ENCODE assay signal across 8 cellular contexts in the genomic region with DNA sequence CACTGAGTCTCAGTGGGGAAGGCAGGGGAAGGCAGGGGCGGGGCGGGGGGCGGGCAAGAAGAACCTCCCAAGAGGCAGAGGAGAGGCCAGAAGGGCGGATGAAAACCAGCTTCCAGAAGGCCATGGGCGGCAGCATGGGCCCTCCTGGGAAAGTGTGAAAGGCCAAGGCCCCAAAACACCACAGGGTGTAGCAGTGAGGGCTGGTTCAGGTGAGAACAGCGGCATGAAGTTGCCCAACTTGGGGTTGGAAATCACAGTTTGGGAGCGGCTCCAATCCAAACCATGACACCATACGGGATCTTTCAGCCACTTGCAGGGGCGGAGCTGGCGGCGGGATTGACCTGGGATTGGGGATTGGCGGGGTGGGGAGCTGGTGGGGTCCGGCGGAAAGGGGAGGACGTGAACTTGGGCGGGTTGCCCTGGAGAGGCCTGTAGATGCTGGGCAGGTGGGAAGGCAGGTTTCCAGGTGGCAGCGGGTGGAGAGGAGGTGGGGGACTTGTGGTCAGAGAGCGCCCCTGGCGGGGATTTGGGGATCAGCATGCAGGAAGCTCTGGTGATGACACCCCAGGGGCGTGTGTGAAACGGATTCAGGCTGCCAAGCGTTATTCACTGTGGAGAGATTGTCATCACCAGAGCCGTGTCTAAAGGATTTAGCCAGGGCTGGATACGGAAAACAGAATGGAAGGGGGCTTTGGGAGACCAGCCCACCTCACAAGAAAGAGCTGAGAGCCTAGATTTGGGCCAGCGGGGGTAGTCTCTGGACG.
DNase-seq lines count a peak whose midpoint lies in the region; ATAC-seq and TF ChIP-seq lines count a peak whose summit lies in the region.

No MANE protein-coding gene starts in this region.

- no peaks in the 10 kb centered on the region for H3K9me3 ChIP-seq in mucosa of descending colon

- no peaks in the 10 kb centered on the region for H3K36me3 ChIP-seq in mucosa of descending colon (ENCODE audit: low read depth)

- H3K4me3 ChIP-seq in epithelial cell of esophagus (ENCODE audit: low read length) (no peak overlapping the region), mucosa of descending colon (no peak overlapping the region)

- intact Hi-C loops in mucosa of descending colon (cut with DNase I, micrococcal nuclease): no loop called here

- ATAC-seq in mucosa of descending colon: peak; percentile 80

- H3K4me1 ChIP-seq in mucosa of descending colon (ENCODE audit: low read depth): peaks cover 13% of the 10 kb centered on the region

- TF ChIP-seq CTCF in GM12873 (IDR thresholded peaks at IDR 0.05; ENCODE audit: insufficient read depth, low read depth, low read length, missing control alignments): peak; percentile 93
- TF ChIP-seq CTCF in epithelial cell of esophagus (IDR thresholded peaks at IDR 0.05; ENCODE audit: insufficient read depth, low read depth, low read length, missing control alignments): peak; percentile 89
- TF ChIP-seq CTCF in mucosa of descending colon (IDR thresholded peaks at IDR 0.05): peak; percentile 50

- DNase-seq in NCI-H526 treated with DMSO at 0.1 percent for 48 hours (lab: John Stamatoyannopoulos, UW) (peak; percentile 22), epithelial cell of esophagus (ENCODE audit: low read depth) (peak; percentile 96), mucosa of descending colon (peak; percentile 74 to 81 (median 79)), mesenteric fat pad (ENCODE audit: low spot score) (no peak), COR-L47 (lab: John Stamatoyannopoulos, UW) (no peak)
- DNase-seq in activated CD8-positive, alpha-beta memory T cell treated with anti-CD3 and anti-CD28 coated beads, Interleukin-2, amount 50 U/mL, for 48 hours: peak; percentile 87
- peak; percentile 22 to 27 for DNase-seq in stimulated activated CD8-positive, alpha-beta memory T cell treated with anti-CD3 and anti-CD28 coated beads, Interleukin-7, amount 100 ng/mL, for 1 hour (ENCODE audit: low read depth in 2 of 2)

Comparison
In these comparisons a context has a peak if more than half of its experiments do, and no peak if none do; other contexts are left out.
1. DNase-seq: peak in NCI-H526 treated with DMSO at 0.1 percent for 48 hours (single experiment), activated CD8-positive, alpha-beta memory T cell treated with anti-CD3 and anti-CD28 coated beads, Interleukin-2, amount 50 U/mL, for 48 hours (single experiment), epithelial cell of esophagus (single experiment), mucosa of descending colon (3 of 3) and stimulated activated CD8-positive, alpha-beta memory T cell treated with anti-CD3 and anti-CD28 coated beads, Interleukin-7, amount 100 ng/mL, for 1 hour (2 of 2); none in mesenteric fat pad (single experiment) and COR-L47 (single experiment).
2. Peak in every context shown above with its lines, with median percentiles within 50 percentile points of each other: CTCF ChIP-seq.